ENCODE assay signal across 5 cellular contexts in genomic region chr10:76631054-76631453, GRCh38.
"Had no signal": no experiment of that assay in that cellular context is flagged by ENCODE, and none has a peak within 500 bp of the region (broad histone marks: within the 10 kb centered on the region; RNA-seq: fewer than 3 reads in every experiment).

No MANE protein-coding gene starts in this region.

- H3K27ac ChIP-seq: HL-60 had no signal

- H3K4me2 ChIP-seq: GM23338 had no signal

- DNase-seq: H9, HCEC 1CT had no signal

- H3K4me3 ChIP-seq: GM23338 had no signal

- ATAC-seq: HepG2 had no signal
